ENCODE assay signal across 14 cellular contexts in genomic region chr1:161840363-161840762, GRCh38.
"Had no signal": no experiment of that assay in that cellular context is flagged by ENCODE, and none has a peak within 500 bp of the region (broad histone marks: within the 10 kb centered on the region; RNA-seq: fewer than 3 reads in every experiment).

No MANE protein-coding gene starts in this region.

- H3K4me3 ChIP-seq: ascending aorta, lower lobe of right lung, tibial nerve had no signal

- H3K9me3 ChIP-seq: ascending aorta, lower lobe of right lung, tibial nerve had no signal

- ATAC-seq: activated CD4-positive, alpha-beta T cell treated with anti-CD3 and anti-CD28 coated beads for 36 hours; left cardiac atrium; lower lobe of right lung; natural killer cell had no signal

- DNase-seq: activated CD4-positive, alpha-beta memory T cell treated with anti-CD3 and anti-CD28 coated beads, Interleukin-2, amount 10 ng/mL, durations not matched to agents 7 days and 5 days; activated CD4-positive, alpha-beta T cell treated with anti-CD3 and anti-CD28 coated beads for 36 hours; activated naive CD8-positive, alpha-beta T cell treated with anti-CD3 and anti-CD28 coated beads, Interleukin-2, amount 10 ng/mL, durations not matched to agents 7 days and 5 days; cortex of kidney; effector CD8-positive, alpha-beta T cell; left cardiac atrium; lower lobe of right lung; natural killer cell; posterior cingulate gyrus; small intestine; T1000 had no signal

- H3K4me1 ChIP-seq: ascending aorta, lower lobe of right lung had no signal

- H3K27me3 ChIP-seq: ascending aorta, tibial nerve had no signal

- H3K27ac ChIP-seq: ascending aorta, lower lobe of right lung, tibial nerve, VCaP had no signal
